1 cellular context compared by ENCODE assay signal in genomic region chr1:169485427-169486280, GRCh38.
TF ChIP-seq lines count a peak whose summit lies in the region.

Gene SLC19A2, minus strand, starts transcription at chr1:169485944. Its CDS starts 178 bp downstream, at chr1:169485766.

TF ChIP-seq in GM23338, 12 proteins besides CTCF, POLR2A, EP300 and RAD21:
- TF ChIP-seq ZNF462 (CRISPR knock-in tag; IDR thresholded peaks at IDR 0.05) (no peak), NANOG (IDR thresholded peaks at IDR 0.05; ENCODE audit: borderline replicate concordance) (no peak), STAT1 (IDR thresholded peaks at IDR 0.05; ENCODE audit: unreplicated experiment) (no peak), ETS1 (IDR thresholded peaks at IDR 0.05) (peak; percentile 44; the same call in 1 of the 2 replicates), EZH2phosphoT487 (IDR thresholded peaks at IDR 0.05; ENCODE audit: unreplicated experiment) (no peak), EZH2 (IDR thresholded peaks at IDR 0.05; ENCODE audit: low read depth, unreplicated experiment) (no peak), ZNF331 (CRISPR knock-in tag; IDR thresholded peaks at IDR 0.05; ENCODE audit: low read depth) (no peak), ZNF114 (CRISPR knock-in tag; IDR thresholded peaks at IDR 0.05) (no peak), JUNB (IDR thresholded peaks at IDR 0.05; ENCODE audit: unreplicated experiment) (no peak), CREB1 (CRISPR knock-in tag; IDR thresholded peaks at IDR 0.05; ENCODE audit: low read depth) (peak; percentile 87), POLR2AphosphoS5 (IDR thresholded peaks at IDR 0.05; ENCODE audit: low read depth) (peak; percentile 94)
- TF ChIP-seq, protein P1, sequence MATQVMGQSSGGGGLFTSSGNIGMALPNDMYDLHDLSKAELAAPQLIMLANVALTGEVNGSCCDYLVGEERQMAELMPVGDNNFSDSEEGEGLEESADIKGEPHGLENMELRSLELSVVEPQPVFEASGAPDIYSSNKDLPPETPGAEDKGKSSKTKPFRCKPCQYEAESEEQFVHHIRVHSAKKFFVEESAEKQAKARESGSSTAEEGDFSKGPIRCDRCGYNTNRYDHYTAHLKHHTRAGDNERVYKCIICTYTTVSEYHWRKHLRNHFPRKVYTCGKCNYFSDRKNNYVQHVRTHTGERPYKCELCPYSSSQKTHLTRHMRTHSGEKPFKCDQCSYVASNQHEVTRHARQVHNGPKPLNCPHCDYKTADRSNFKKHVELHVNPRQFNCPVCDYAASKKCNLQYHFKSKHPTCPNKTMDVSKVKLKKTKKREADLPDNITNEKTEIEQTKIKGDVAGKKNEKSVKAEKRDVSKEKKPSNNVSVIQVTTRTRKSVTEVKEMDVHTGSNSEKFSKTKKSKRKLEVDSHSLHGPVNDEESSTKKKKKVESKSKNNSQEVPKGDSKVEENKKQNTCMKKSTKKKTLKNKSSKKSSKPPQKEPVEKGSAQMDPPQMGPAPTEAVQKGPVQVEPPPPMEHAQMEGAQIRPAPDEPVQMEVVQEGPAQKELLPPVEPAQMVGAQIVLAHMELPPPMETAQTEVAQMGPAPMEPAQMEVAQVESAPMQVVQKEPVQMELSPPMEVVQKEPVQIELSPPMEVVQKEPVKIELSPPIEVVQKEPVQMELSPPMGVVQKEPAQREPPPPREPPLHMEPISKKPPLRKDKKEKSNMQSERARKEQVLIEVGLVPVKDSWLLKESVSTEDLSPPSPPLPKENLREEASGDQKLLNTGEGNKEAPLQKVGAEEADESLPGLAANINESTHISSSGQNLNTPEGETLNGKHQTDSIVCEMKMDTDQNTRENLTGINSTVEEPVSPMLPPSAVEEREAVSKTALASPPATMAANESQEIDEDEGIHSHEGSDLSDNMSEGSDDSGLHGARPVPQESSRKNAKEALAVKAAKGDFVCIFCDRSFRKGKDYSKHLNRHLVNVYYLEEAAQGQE (IDR thresholded peaks at IDR 0.05; ENCODE audit: unreplicated experiment), result no peak
